In the genomic region with DNA sequence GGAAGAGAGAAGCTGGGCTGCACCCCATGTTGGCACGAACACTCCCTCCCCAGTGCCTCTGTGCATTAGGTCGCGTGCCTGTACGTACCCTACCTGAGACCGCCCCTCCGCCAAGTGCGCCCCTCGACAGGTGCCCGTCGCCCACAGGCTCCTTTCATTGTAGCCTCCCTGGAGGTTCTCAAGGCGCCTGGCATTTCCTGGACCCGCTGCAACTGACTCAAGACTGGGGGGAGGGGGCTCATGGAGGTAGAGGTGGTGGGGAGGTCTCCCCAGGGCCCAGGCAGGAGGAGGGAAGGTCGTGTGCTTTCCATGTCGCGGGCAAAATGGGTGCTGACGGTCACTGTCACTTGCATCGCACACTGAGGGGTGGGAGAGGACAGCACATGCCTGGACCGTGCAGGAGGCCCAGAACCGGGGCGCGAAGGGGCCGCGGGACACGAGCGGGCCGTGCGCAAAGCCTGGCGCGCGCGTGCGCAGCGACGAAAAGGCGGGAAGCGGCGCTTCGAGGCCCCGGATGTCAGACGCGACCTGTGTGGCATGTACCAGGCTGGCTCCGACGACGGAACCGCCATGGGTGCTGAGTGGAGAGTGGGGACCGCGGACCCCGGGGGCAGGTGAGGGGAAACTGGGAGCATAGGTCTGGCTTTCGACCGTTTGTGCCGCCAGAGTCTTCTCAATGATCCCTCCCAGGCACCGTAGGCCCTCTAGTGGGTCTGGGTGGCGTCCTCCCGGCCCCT, we compare ENCODE assay signal across 12 cellular contexts. TPM values are rescaled to one million over a fixed set of nuclear protein-coding genes. Genes with fewer than 3 reads are reported as not detected.
DNase-seq lines count a peak whose midpoint lies in the region; ATAC-seq, FAIRE-seq and TF ChIP-seq lines count a peak whose summit lies in the region.
"Had no signal": no experiment of that assay in that cellular context is flagged by ENCODE, and none has a peak within 500 bp of the region (broad histone marks: within the 10 kb centered on the region; RNA-seq: fewer than 3 reads in every experiment).

No MANE protein-coding gene starts in this region.

- no peak overlapping the region for H3K4ac ChIP-seq in mesendoderm (ENCODE audit: low read depth, low read length)

- H3K27me3 ChIP-seq in astrocyte (ENCODE audit: insufficient read depth, low read length) (no peaks in the 10 kb centered on the region), mesendoderm (ENCODE audit: insufficient read depth, low read length, poor library complexity) (peaks cover 88% of the 10 kb centered on the region), thyroid gland (no peaks in the 10 kb centered on the region)

- no peaks in the 10 kb centered on the region for H3K9me3 ChIP-seq in astrocyte (ENCODE audit: insufficient read depth, low read depth, low read length)
- H3K9me3 ChIP-seq in thyroid gland, result no peaks in the 10 kb centered on the region

- FAIRE-seq in astrocyte (lab: Jason Lieb, UNC) (no peak), HTR-8/SVneo (lab: Jason Lieb, UNC) (no peak)
- FAIRE-seq: small intestine had no signal

- peaks cover 59% of the 10 kb centered on the region for H3K4me1 ChIP-seq in astrocyte (ENCODE audit: insufficient read depth, low read length)
- H3K4me1 ChIP-seq in mesendoderm (ENCODE audit: control insufficient read depth, low read depth, low read length), result no peaks in the 10 kb centered on the region
- peaks cover 65 to 86% of the 10 kb centered on the region in 2 donors for H3K4me1 ChIP-seq in thyroid gland

- H3K79me1 ChIP-seq in mesendoderm (ENCODE audit: low read length), result no peaks in the 10 kb centered on the region

- H3K18ac ChIP-seq in mesendoderm (ENCODE audit: low read length), result no peak overlapping the region

- no peak overlapping the region for H3K56ac ChIP-seq in mesendoderm (ENCODE audit: low read length)

- H4K5ac ChIP-seq in mesendoderm (ENCODE audit: low read length), result no peak overlapping the region

- no peak overlapping the region for H2BK5ac ChIP-seq in mesendoderm (ENCODE audit: low read length)

- H3K27ac ChIP-seq in astrocyte (ENCODE audit: low read depth, low read length) (peak overlapping the region; percentile 91), mesendoderm (ENCODE audit: low read depth, low read length) (no peak overlapping the region), thyroid gland (peak overlapping the region in 2 of 3 donors; percentile 64 to 83)
- H3K27ac ChIP-seq: brain microvascular endothelial cell had no signal

- H3K9ac ChIP-seq in astrocyte (ENCODE audit: low read length) (no peak overlapping the region), mesendoderm (ENCODE audit: low read length) (no peak overlapping the region)

- peaks cover 98% of the 10 kb centered on the region for H3K79me2 ChIP-seq in astrocyte (ENCODE audit: insufficient read depth, low read length)
- H3K79me2 ChIP-seq in mesendoderm (ENCODE audit: control insufficient read depth, insufficient read depth, low read length), result no peaks in the 10 kb centered on the region

- no peaks in the 10 kb centered on the region for H3K36me3 Mint-ChIP-seq in astrocyte (ENCODE audit: low read depth, unreplicated experiment)

- H3K36me3 ChIP-seq in astrocyte (ENCODE audit: insufficient read depth, low read length), result no peaks in the 10 kb centered on the region
- H3K36me3 ChIP-seq in mesendoderm (ENCODE audit: control insufficient read depth, insufficient read depth, low read length), result no peaks in the 10 kb centered on the region
- H3K36me3 ChIP-seq in thyroid gland, result no peaks in the 10 kb centered on the region
- H3K36me3 ChIP-seq: brain microvascular endothelial cell had no signal

- DNase-seq in activated naive CD4-positive, alpha-beta T cell treated with anti-CD3 and anti-CD28 coated beads, Interleukin-2, amount 50 U/mL, for 16 hours, result peak; percentile 40
- no peak for DNase-seq in activated naive CD4-positive, alpha-beta T cell (lab: John Stamatoyannopoulos, UW)
- DNase-seq in astrocyte (ENCODE audit: low read depth) (no peak), mesendoderm (peak; percentile 49), thyroid gland (no peak), HTR-8/SVneo (ENCODE audit: insufficient read length, low spot score) (no peak), cerebellar nuclear complex (lab: John Stamatoyannopoulos, UW) (no peak)
- DNase-seq: activated CD4-positive, alpha-beta T cell treated with anti-CD3 and anti-CD28 coated beads, Interleukin-2, amount 50 U/mL, for 1 hour; brain microvascular endothelial cell; small intestine had no signal

- no peak for TF ChIP-seq POLR2A in thyroid gland (IDR thresholded peaks at IDR 0.05)

- WGBS in mesendoderm (ENCODE audit: extremely low coverage, insufficient coverage, low lambda C conversion rate), result no CpG with 5 or more reads among the region's 54 CpGs
- 55 to 60% methylated on average over 36 to 40 of the region's 54 CpGs for WGBS in thyroid gland, 2 donors

- no peak overlapping the region for H3K4me3 Mint-ChIP-seq in astrocyte (ENCODE audit: unreplicated experiment)

- H3K27ac Mint-ChIP-seq in astrocyte (ENCODE audit: unreplicated experiment), result no peak overlapping the region

- peaks cover 81% of the 10 kb centered on the region for H3K27me3 Mint-ChIP-seq in astrocyte (ENCODE audit: low read depth, unreplicated experiment)

- no peak overlapping the region for H2BK120ac ChIP-seq in mesendoderm (ENCODE audit: low read depth, low read length)

- peaks cover 10% of the 10 kb centered on the region for H3K9me3 Mint-ChIP-seq in astrocyte (ENCODE audit: unreplicated experiment)

- peaks cover 27% of the 10 kb centered on the region for H3K4me1 Mint-ChIP-seq in astrocyte (ENCODE audit: low read depth, unreplicated experiment)

- H2BK15ac ChIP-seq in mesendoderm (replicated peaks; ENCODE audit: low read depth), result no peak overlapping the region

- H3K4me2 ChIP-seq in astrocyte (ENCODE audit: low read length) (peak overlapping the region; percentile 11), mesendoderm (ENCODE audit: low read length) (no peak overlapping the region)

- TF ChIP-seq CTCF in astrocyte (IDR thresholded peaks at IDR 0.05; ENCODE audit: insufficient read depth, low read depth, low read length) (no peak), thyroid gland (IDR thresholded peaks at IDR 0.05) (no peak)

- H4K20me1 ChIP-seq in astrocyte (ENCODE audit: insufficient read depth, low read length), result peaks cover 51% of the 10 kb centered on the region

- no peak overlapping the region for H3K23ac ChIP-seq in mesendoderm (ENCODE audit: low read length)

- H3K4me3 ChIP-seq in astrocyte (ENCODE audit: insufficient read depth, low read depth, low read length) (no peak overlapping the region), mesendoderm (ENCODE audit: low read length) (no peak overlapping the region), thyroid gland (replicated peaks in 1 of 3) (no peak overlapping the region)

- no peak overlapping the region for H2AK5ac ChIP-seq in mesendoderm (ENCODE audit: low read length)

- intact Hi-C loops in thyroid gland (cut with DNase I), result no loop called here

- no peak for ATAC-seq in GM21825 (IDR thresholded peaks at IDR 0.05; ENCODE audit: unreplicated experiment)

- no peak overlapping the region for H4K8ac ChIP-seq in mesendoderm (ENCODE audit: low read depth, low read length)

- H2AFZ ChIP-seq in astrocyte (ENCODE audit: low read depth, low read length), result no peak overlapping the region

RNA-seq across cellular contexts. Expression of gene NFIX, which starts 16.5 kb away (rescaled TPM):
- total RNA-seq in astrocyte (8.4 and 9.6 TPM in 2 replicates), thyroid gland (10 to 100 TPM; 38.8 to 70.2 (median 62.4) TPM)
- 0.07 TPM for polyA plus RNA-seq in mesendoderm (2013, experiment 1 of 2)
- polyA plus RNA-seq in mesendoderm (2013, experiment 2 of 2), result 0.10 TPM

RNA-seq across cellular contexts. Expression of gene DAND5, which starts 42.4 kb away (rescaled TPM):
- 0.14 TPM in 1 of 2 replicates, not detected in the other for total RNA-seq in astrocyte
- polyA plus RNA-seq in mesendoderm (2013, experiment 1 of 2), result 0.03 TPM
- polyA plus RNA-seq in mesendoderm (2013, experiment 2 of 2), result 0.01 TPM
- total RNA-seq in thyroid gland, result under 1 TPM in 2 of 4 donors, not detected in 2; 0.40 to 0.45 TPM
- polyA plus RNA-seq: AG04450 had no signal

RNA-seq across cellular contexts. Expression of gene GADD45GIP1, which starts 54.8 kb away (rescaled TPM):
- total RNA-seq in astrocyte, result 34.0 and 35.5 TPM in 2 replicates
- 64.6 TPM for polyA plus RNA-seq in mesendoderm (2013, experiment 1 of 2)
- 65.6 TPM for polyA plus RNA-seq in mesendoderm (2013, experiment 2 of 2)
- total RNA-seq in thyroid gland, result 10 to 100 TPM; 31.8 to 68.3 (median 55.2) TPM

Comparison
In these comparisons a context has a peak if more than half of its experiments do, and no peak if none do; other contexts are left out.
1. DNase-seq: peak in activated naive CD4-positive, alpha-beta T cell treated with anti-CD3 and anti-CD28 coated beads, Interleukin-2, amount 50 U/mL, for 16 hours (single experiment) and mesendoderm (single experiment); none in activated naive CD4-positive, alpha-beta T cell (0 of 4), astrocyte (single experiment), thyroid gland (0 of 2), HTR-8/SVneo (single experiment) and cerebellar nuclear complex (0 of 2).